In genomic region chrX:19991350-19991718, GRCh38 we compare ENCODE assay signal across 7 cellular contexts. TPM values are rescaled to one million over a fixed set of nuclear protein-coding genes. Genes with fewer than 3 reads are reported as not detected.
DNase-seq lines count a peak whose midpoint lies in the region; ATAC-seq and TF ChIP-seq lines count a peak whose summit lies in the region.

No MANE protein-coding gene starts in this region.

- intact Hi-C loops in spleen (cut with DNase I; ENCODE audit: low total_unique reads), result no loop called here

- no peak overlapping the region for H4K8ac ChIP-seq in H9 (replicated peaks; ENCODE audit: insufficient read length, low read depth, low read length)

- no CpG with 5 or more reads among the region's 6 CpGs for WGBS in H9 (ENCODE audit: extremely low coverage, insufficient read length, low lambda C conversion rate)
- 42 to 64% (median 57%) methylated on average over 6 of the region's 6 CpGs for WGBS in spleen, 5 donors

- no peak overlapping the region for H2BK20ac ChIP-seq in H9 (ENCODE audit: low read depth, low read length, poor library complexity, severe bottlenecking)

- H3K4me1 ChIP-seq in H9 (ENCODE audit: insufficient read depth, low read length), result no peaks in the 10 kb centered on the region
- 0 out of 2 replicates have a peak, but pooled peaks cover 4% of the 10 kb centered on the region for H3K4me1 ChIP-seq in SJSA1 (replicated peaks)
- H3K4me1 ChIP-seq in spleen, result peaks cover 0 to 22% (median 8%) of the 10 kb centered on the region in 6 donors

- no peak overlapping the region for H3K23ac ChIP-seq in H9 (ENCODE audit: insufficient read length, low read depth, low read length)

- no peaks in the 10 kb centered on the region for H4K20me1 ChIP-seq in H9 (ENCODE audit: control insufficient read depth, insufficient read depth, insufficient read length)

- H3K56ac ChIP-seq in H9 (ENCODE audit: insufficient read length, low read depth, low read length), result no peak overlapping the region

- no peak overlapping the region for H2BK5ac ChIP-seq in H9 (ENCODE audit: insufficient read length, low read length)

- H3K27me3 Mint-ChIP-seq in H9 (ENCODE audit: low read depth), result peaks cover 3% of the 10 kb centered on the region; the same call in 1 of the 2 replicates

- H3K9me3 ChIP-seq in H9 (ENCODE audit: control insufficient read depth, low read depth, low read length) (peaks cover 26% of the 10 kb centered on the region), SJSA1 (replicated peaks) (no peaks in the 10 kb centered on the region), spleen (no peaks in the 10 kb centered on the region)

- peak overlapping the region; percentile 80 for H3K4me3 ChIP-seq in SJSA1
- peak overlapping the region; percentile 45 for H3K4me3 ChIP-seq in epithelial cell of proximal tubule (ENCODE audit: low read depth, low read length)
- H3K4me3 ChIP-seq in spleen, result peak overlapping the region in 5 of 8 donors; percentile 67 to 88 (median 75)

- DNase-seq in H9, result no peak
- DNase-seq in SJSA1 (ENCODE audit: low read depth in 1 of 2, low spot score in 2 of 2), result no peak
- no peak for DNase-seq in epithelial cell of proximal tubule (ENCODE audit: low read depth)
- no peak for DNase-seq in spleen
- no peak for DNase-seq in epidermal melanocyte (ENCODE audit: insufficient read length, low spot score)
- DNase-seq in NOMO-1 (lab: John Stamatoyannopoulos, UW; ENCODE audit: unreplicated experiment in 2 of 2), result no peak

- no peaks in the 10 kb centered on the region for H3K23me2 ChIP-seq in H9 (ENCODE audit: insufficient read length, low read depth, low read length, poor library complexity, severe bottlenecking)

- H3K4me2 ChIP-seq in H9 (ENCODE audit: insufficient read depth, insufficient read length, low read length), result no peak overlapping the region

- no peaks in the 10 kb centered on the region for H3K27me3 ChIP-seq in H9 (ENCODE audit: insufficient read depth, low read length)
- no peaks in the 10 kb centered on the region for H3K27me3 ChIP-seq in SJSA1 (replicated peaks)
- H3K27me3 ChIP-seq in spleen (replicated peaks in 1 of 7), result no peaks in the 10 kb centered on the region

- no peak overlapping the region for H3K14ac ChIP-seq in H9 (ENCODE audit: insufficient read depth, low read length)

- peak overlapping the region in 1 of 3 experiments; percentile 6; a peak in 1 of 7 replicates for H3K27ac Mint-ChIP-seq in H9

- no peak overlapping the region for H3K18ac ChIP-seq in H9 (ENCODE audit: insufficient read length, low read depth, low read length)

- TF ChIP-seq CTCF in H9 (conservative IDR thresholded peaks at IDR 0.05), result no peak
- no peak for TF ChIP-seq CTCF in epithelial cell of proximal tubule (conservative IDR thresholded peaks at IDR 0.05; ENCODE audit: low read depth, low read length)
- peak in 4 of 11 experiments; percentile 1 to 25 (median 10) for TF ChIP-seq CTCF in spleen (IDR thresholded peaks at IDR 0.05 in 8 of 11, conservative IDR thresholded peaks at IDR 0.05 in 3 of 11)

- H3K36me3 ChIP-seq in SJSA1, result no peaks in the 10 kb centered on the region
- no peaks in the 10 kb centered on the region for H3K36me3 ChIP-seq in spleen

- H3K79me2 ChIP-seq in H9 (ENCODE audit: insufficient read depth, low read length), result no peaks in the 10 kb centered on the region

- TF ChIP-seq POLR2A in spleen (IDR thresholded peaks at IDR 0.05), result no peak

- no peak for ATAC-seq in GM19452 (IDR thresholded peaks at IDR 0.05; ENCODE audit: unreplicated experiment)

- no peak overlapping the region for H3K27ac ChIP-seq in H9 (ENCODE audit: insufficient read length, low read depth, low read length)
- H3K27ac ChIP-seq in SJSA1, result no peak overlapping the region
- peak overlapping the region; percentile 42 to 90 (median 84) for H3K27ac ChIP-seq in spleen

- peaks cover 49 to 55% of the 10 kb centered on the region in 2 experiments for H3K9me3 Mint-ChIP-seq in H9

- H3K79me1 ChIP-seq in H9 (ENCODE audit: insufficient read depth, low read depth, low read length, poor library complexity, severe bottlenecking), result no peaks in the 10 kb centered on the region

- H3T11ph ChIP-seq in H9 (ENCODE audit: low read length), result no peak overlapping the region

- H3K4me3 Mint-ChIP-seq in H9, result peak overlapping the region; percentile 50 to 76

- no peak overlapping the region for H4K91ac ChIP-seq in H9 (ENCODE audit: insufficient read length, low read depth, low read length)

- no peak overlapping the region for H2BK12ac ChIP-seq in H9 (ENCODE audit: insufficient read length, low read depth, low read length)

- no peak overlapping the region for H3K4ac ChIP-seq in H9 (ENCODE audit: low read depth, low read length)

- H4K5ac ChIP-seq in H9 (ENCODE audit: insufficient read length, low read depth, low read length), result no peak overlapping the region

- H2AFZ ChIP-seq in H9 (ENCODE audit: low read length), result no peak overlapping the region

- H2BK120ac ChIP-seq in H9 (ENCODE audit: low read depth, low read length, poor library complexity, severe bottlenecking), result no peak overlapping the region

- H3K9ac ChIP-seq in H9 (ENCODE audit: extremely low read depth, insufficient read length, low read length), result no peak overlapping the region

- H3K4me1 Mint-ChIP-seq in H9, result peaks cover 0 to 6% of the 10 kb centered on the region in 2 experiments; a peak in 2 of 4 replicates

- H3K36me3 Mint-ChIP-seq in H9 (ENCODE audit: insufficient read depth in 1 of 3, low read depth in 3 of 3), result peaks cover 6 to 14% (median 6%) of the 10 kb centered on the region in 3 experiments; a peak in 6 of 7 replicates

- no peak overlapping the region for H2AK5ac ChIP-seq in H9 (ENCODE audit: insufficient read length, low read length)

- H2BK15ac ChIP-seq in H9 (ENCODE audit: low read depth, low read length), result no peak overlapping the region

RNA-seq across cellular contexts. Expression of gene BCLAF3, which starts 0.5 kb away (rescaled TPM):
- total RNA-seq in H9 (2021) (6.4 and 7.9 TPM in 2 replicates), epithelial cell of proximal tubule (1.2 and 1.7 TPM in 2 replicates), spleen (10 to 100 TPM; 10.5 to 19.2 (median 15.5) TPM)
- total RNA-seq in SJSA1 (2014; rRNA removed; shearing (Covaris generic)), result 2.1 and 3.9 TPM in 2 replicates
- polyA plus RNA-seq in spleen, result 1 to 10 TPM; 2.8 to 4.1 (median 3.2) TPM

Comparison
In these comparisons a context has a peak if more than half of its experiments do, and no peak if none do; other contexts are left out.
1. H3K27ac ChIP-seq: peak in spleen (8 of 8); none in H9 (single experiment) and SJSA1 (single experiment).
2. Peak in every context shown above with its lines, with median percentiles within 50 percentile points of each other: H3K4me3 ChIP-seq.